In the genomic region with DNA sequence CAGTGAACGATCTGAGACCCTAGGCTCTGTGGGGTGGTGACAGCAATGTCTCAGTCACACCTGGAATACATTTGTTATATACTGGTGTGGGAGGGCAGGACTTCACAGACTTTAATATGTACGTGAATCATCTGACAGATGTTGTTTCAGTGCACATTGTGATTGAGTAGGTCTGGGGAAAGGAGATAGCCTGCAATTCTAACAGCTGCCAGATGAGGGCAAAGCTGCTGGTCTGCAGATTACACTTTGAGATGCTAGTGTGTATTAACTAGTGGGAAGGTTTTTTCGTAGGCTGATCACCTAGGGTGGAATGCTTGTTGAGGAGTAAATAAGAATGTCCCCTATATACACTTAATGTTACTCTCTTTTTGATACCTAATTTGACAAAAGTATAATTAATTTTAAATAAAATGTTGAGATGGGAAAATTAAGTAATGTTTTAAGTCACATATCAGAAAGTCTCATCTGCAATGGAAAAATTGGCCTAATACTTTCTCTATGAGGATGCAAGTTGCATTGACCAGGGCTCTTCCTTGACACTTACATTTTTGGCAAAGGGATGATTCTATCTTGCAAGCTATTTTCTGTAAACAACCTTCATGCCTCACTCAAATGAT, we compare ENCODE assay signal across 8 cellular contexts.
DNase-seq lines count a peak whose midpoint lies in the region; ATAC-seq and TF ChIP-seq lines count a peak whose summit lies in the region.

No MANE protein-coding gene starts in this region.

- no peak overlapping the region for H3K27ac Mint-ChIP-seq in activated CD4-positive, alpha-beta T cell treated with anti-CD3 and anti-CD28 coated beads for 36 hours

- no peaks in the 10 kb centered on the region for H3K27me3 Mint-ChIP-seq in activated CD4-positive, alpha-beta T cell treated with anti-CD3 and anti-CD28 coated beads for 36 hours

- CTCF ChIA-PET in activated CD4-positive, alpha-beta T cell treated with anti-CD3 and anti-CD28 coated beads for 36 hours (lab: Charles Lee) = interaction anchor here (0.8 to 1.0 kb wide), 2 partner anchors 16 to 133 kb away, joined by 3 read pairs; no protein-coding TSS in a partner anchor

- H3K9me3 Mint-ChIP-seq in activated CD4-positive, alpha-beta T cell treated with anti-CD3 and anti-CD28 coated beads for 36 hours (ENCODE audit: low read depth) = no peaks in the 10 kb centered on the region

- no peak overlapping the region for H3K4me3 Mint-ChIP-seq in activated CD4-positive, alpha-beta T cell treated with anti-CD3 and anti-CD28 coated beads for 36 hours

- no peak for ATAC-seq in activated CD4-positive, alpha-beta T cell treated with anti-CD3 and anti-CD28 coated beads for 36 hours
- ATAC-seq in GM21529 (IDR thresholded peaks at IDR 0.05; ENCODE audit: unreplicated experiment) = peak; percentile 96

- POLR2A ChIA-PET in activated CD4-positive, alpha-beta T cell treated with anti-CD3 and anti-CD28 coated beads for 36 hours (lab: Charles Lee) = no interaction called here

- H3K4me3 ChIP-seq in retinal pigment epithelial cell (ENCODE audit: low read length) = no peak overlapping the region

- TF ChIP-seq CTCF in retinal pigment epithelial cell (conservative IDR thresholded peaks at IDR 0.05; ENCODE audit: low read depth, low read length) = peak; percentile 95

- DNase-seq in activated CD4-positive, alpha-beta T cell treated with anti-CD3 and anti-CD28 coated beads for 36 hours = peak; percentile 31
- no peak for DNase-seq in activated CD4-positive, alpha-beta T cell treated with anti-CD3 and anti-CD28 coated beads for 1 hour
- peak; percentile 36 for DNase-seq in HS-5 (ENCODE audit: low read depth)
- DNase-seq in RKO (ENCODE audit: low spot score) = peak; percentile 62
- DNase-seq in fibroblast of the conjunctiva (ENCODE audit: low read depth) = peak; percentile 6
- no peak for DNase-seq in retinal pigment epithelial cell (ENCODE audit: low read depth)
- DNase-seq in T-helper 9 cell = no peak

- no peaks in the 10 kb centered on the region for H3K36me3 Mint-ChIP-seq in activated CD4-positive, alpha-beta T cell treated with anti-CD3 and anti-CD28 coated beads for 36 hours (ENCODE audit: low read depth)

- intact Hi-C loops in activated CD4-positive, alpha-beta T cell treated with anti-CD3 and anti-CD28 coated beads for 36 hours (cut with DNase I, micrococcal nuclease) = loop anchor here (1.0 to 10.0 kb wide), 2 partner anchors 367 to 371 kb away; no protein-coding TSS in a partner anchor

- H3K4me1 Mint-ChIP-seq in activated CD4-positive, alpha-beta T cell treated with anti-CD3 and anti-CD28 coated beads for 36 hours = no peaks in the 10 kb centered on the region

Comparison
In these comparisons a context has a peak if more than half of its experiments do, and no peak if none do; other contexts are left out.
1. DNase-seq: peak in activated CD4-positive, alpha-beta T cell treated with anti-CD3 and anti-CD28 coated beads for 36 hours (single experiment), HS-5 (single experiment), RKO (single experiment) and fibroblast of the conjunctiva (single experiment); none in activated CD4-positive, alpha-beta T cell treated with anti-CD3 and anti-CD28 coated beads for 1 hour (single experiment), retinal pigment epithelial cell (single experiment) and T-helper 9 cell (single experiment).